9 cellular contexts compared by ENCODE assay signal in the genomic region with DNA sequence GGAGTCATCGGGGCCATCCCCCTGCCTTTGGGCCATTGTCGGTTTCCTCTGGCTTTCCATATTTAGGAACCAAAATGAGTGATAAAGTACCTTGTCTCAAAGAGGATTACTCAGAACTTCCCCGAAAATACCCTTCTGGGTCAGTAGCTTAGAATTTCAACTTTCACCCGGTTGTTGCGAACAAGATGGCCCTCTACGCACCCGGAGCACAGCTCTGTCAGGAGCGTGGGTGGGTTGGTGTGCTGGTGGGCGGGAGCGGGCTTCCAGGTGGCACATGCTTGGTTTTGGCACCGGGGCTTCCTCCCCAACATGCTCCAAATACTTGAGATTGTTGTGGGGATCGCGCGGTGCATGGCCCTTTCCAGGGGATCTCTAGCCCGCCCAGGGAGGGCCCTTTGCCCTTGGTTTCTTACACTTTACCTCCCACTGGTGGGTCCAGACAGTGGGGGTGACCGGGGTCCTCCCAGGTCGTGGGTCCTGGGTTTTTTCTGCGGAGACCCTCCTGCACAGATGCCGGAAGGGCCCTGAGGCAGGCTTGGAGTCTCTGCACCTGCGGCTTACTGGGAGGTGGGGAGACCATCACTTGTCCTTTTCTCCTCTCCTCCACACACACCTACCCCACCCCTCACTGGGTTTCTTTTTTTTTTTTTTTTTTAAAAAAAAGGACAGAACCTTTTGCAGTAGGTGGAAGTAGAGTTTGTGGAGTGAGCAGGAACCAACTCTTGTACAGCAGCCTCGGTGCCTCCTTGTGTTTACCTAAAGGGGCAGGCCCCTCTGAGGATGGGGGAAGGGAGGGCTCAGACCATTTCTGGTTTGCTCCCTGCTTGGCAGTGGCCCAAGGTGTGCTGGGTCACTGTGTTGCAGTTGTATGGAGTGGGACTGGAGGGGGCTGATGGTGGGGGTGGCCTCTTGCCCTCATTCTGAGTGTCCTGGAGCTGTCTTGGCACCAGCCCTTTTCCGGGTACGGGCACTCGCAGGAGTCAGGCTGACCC.
DNase-seq lines count a peak whose midpoint lies in the region; ATAC-seq and TF ChIP-seq lines count a peak whose summit lies in the region.
"Had no signal": no experiment of that assay in that cellular context is flagged by ENCODE, and none has a peak within 500 bp of the region (broad histone marks: within the 10 kb centered on the region; RNA-seq: fewer than 3 reads in every experiment).

No MANE protein-coding gene starts in this region.

- H3K9me3 ChIP-seq in breast epithelium, result no peaks in the 10 kb centered on the region

- no peaks in the 10 kb centered on the region for H3K36me3 ChIP-seq in breast epithelium

- no peak for TF ChIP-seq POLR2A in breast epithelium (IDR thresholded peaks at IDR 0.05)

- H3K4me1 Mint-ChIP-seq in natural killer cell treated with Interleukin-12 subunit alpha and Interleukin-12 subunit beta and Interleukin-15 and Interleukin-18, amount 100 ng/mL, for 72 hours (ENCODE audit: low read depth in 2 of 2), result peaks cover 16% of the 10 kb centered on the region in 2 donors

- peak overlapping the region; percentile 67 to 97 for H3K27ac ChIP-seq in breast epithelium

- in situ Hi-C loops in Caki2 (cut with HindIII; ENCODE audit: low pct_unique_long_range_greater_than_20kb, low sequenced_read_pairs), result no loop called here

- TF ChIP-seq CTCF in breast epithelium (IDR thresholded peaks at IDR 0.05), result no peak

- ATAC-seq in natural killer cell treated with Interleukin-12 subunit alpha and Interleukin-12 subunit beta and Interleukin-15 and Interleukin-18, amount 100 ng/mL, for 72 hours, result no peak
- ATAC-seq in GM18870 (IDR thresholded peaks at IDR 0.05; ENCODE audit: unreplicated experiment), result no peak
- no peak for ATAC-seq in HG02973 (IDR thresholded peaks at IDR 0.05; ENCODE audit: unreplicated experiment)

- H3K4me3 ChIP-seq in breast epithelium, result peak overlapping the region in 2 of 3 donors; percentile 63 to 70

- H3K9me3 Mint-ChIP-seq in natural killer cell treated with Interleukin-12 subunit alpha and Interleukin-12 subunit beta and Interleukin-15 and Interleukin-18, amount 100 ng/mL, for 72 hours, result no peaks in the 10 kb centered on the region

- intact Hi-C loops in breast epithelium (cut with DNase I; ENCODE audit: low total_unique reads), result no loop called here

- DNase-seq in Caki2 (ENCODE audit: low read depth), result peak; percentile 71
- DNase-seq in breast epithelium (ENCODE audit: low spot score in 2 of 2), result peak; percentile 67 to 74
- DNase-seq in natural killer cell treated with Interleukin-12 subunit alpha and Interleukin-12 subunit beta and Interleukin-15 and Interleukin-18, amount 100 ng/mL, for 72 hours (ENCODE audit: low spot score), result no peak
- DNase-seq in stimulated activated CD4-positive, alpha-beta T cell treated with anti-CD3 and anti-CD28 coated beads, Interleukin-15, amount 100 ng/mL, for 24 hours, result no peak
- no peak for DNase-seq in islet precursor cell
- DNase-seq: occipital lobe had no signal

- TF ChIP-seq EP300 in Ishikawa (IDR thresholded peaks at IDR 0.05; ENCODE audit: borderline replicate concordance), result no peak

- H3K36me3 Mint-ChIP-seq in natural killer cell treated with Interleukin-12 subunit alpha and Interleukin-12 subunit beta and Interleukin-15 and Interleukin-18, amount 100 ng/mL, for 72 hours, result no peaks in the 10 kb centered on the region

- H3K27me3 Mint-ChIP-seq in natural killer cell treated with Interleukin-12 subunit alpha and Interleukin-12 subunit beta and Interleukin-15 and Interleukin-18, amount 100 ng/mL, for 72 hours, result peaks cover 23% of the 10 kb centered on the region in 2 donors

- no peak for TF ChIP-seq RAD21 in Ishikawa (IDR thresholded peaks at IDR 0.05; ENCODE audit: low read depth)

- peaks cover 6 to 13% of the 10 kb centered on the region in 2 donors for H3K4me1 ChIP-seq in breast epithelium

- H3K4me3 Mint-ChIP-seq in natural killer cell treated with Interleukin-12 subunit alpha and Interleukin-12 subunit beta and Interleukin-15 and Interleukin-18, amount 100 ng/mL, for 72 hours, result peak overlapping the region; percentile 74

- H3K27ac Mint-ChIP-seq in natural killer cell treated with Interleukin-12 subunit alpha and Interleukin-12 subunit beta and Interleukin-15 and Interleukin-18, amount 100 ng/mL, for 72 hours, result peak overlapping the region; percentile 66 to 69

- H3K27me3 ChIP-seq in breast epithelium, result no peaks in the 10 kb centered on the region

TF ChIP-seq in Ishikawa, 13 proteins besides CTCF, POLR2A, EP300 and RAD21:
- TF ChIP-seq TCF12 (IDR thresholded peaks at IDR 0.05; ENCODE audit: low read depth) (no peak), CEBPB (IDR thresholded peaks at IDR 0.05) (no peak), EGR1 (IDR thresholded peaks at IDR 0.05) (peak; percentile 57), TEAD4 (IDR thresholded peaks at IDR 0.05) (peak; percentile 78), NFIC (IDR thresholded peaks at IDR 0.05) (no peak), FOXM1 (IDR thresholded peaks at IDR 0.05; ENCODE audit: borderline replicate concordance, low read depth) (no peak), TAF1 (IDR thresholded peaks at IDR 0.05; ENCODE audit: low read depth) (no peak), ZBTB7A (IDR thresholded peaks at IDR 0.05; ENCODE audit: low read depth) (0 out of 2 replicates have a peak, but pooled peaks have one; percentile 53), CREB1 (IDR thresholded peaks at IDR 0.05; ENCODE audit: low read depth) (no peak)
- TF ChIP-seq, protein P1, sequence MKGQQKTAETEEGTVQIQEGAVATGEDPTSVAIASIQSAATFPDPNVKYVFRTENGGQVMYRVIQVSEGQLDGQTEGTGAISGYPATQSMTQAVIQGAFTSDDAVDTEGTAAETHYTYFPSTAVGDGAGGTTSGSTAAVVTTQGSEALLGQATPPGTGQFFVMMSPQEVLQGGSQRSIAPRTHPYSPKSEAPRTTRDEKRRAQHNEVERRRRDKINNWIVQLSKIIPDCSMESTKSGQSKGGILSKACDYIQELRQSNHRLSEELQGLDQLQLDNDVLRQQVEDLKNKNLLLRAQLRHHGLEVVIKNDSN (IDR thresholded peaks at IDR 0.05), result no peak
- TF ChIP-seq, protein P2, sequence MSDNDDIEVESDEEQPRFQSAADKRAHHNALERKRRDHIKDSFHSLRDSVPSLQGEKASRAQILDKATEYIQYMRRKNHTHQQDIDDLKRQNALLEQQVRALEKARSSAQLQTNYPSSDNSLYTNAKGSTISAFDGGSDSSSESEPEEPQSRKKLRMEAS (IDR thresholded peaks at IDR 0.05), result no peak

Comparison
In these comparisons a context has a peak if more than half of its experiments do, and no peak if none do; other contexts are left out.
1. DNase-seq: peak in Caki2 (single experiment) and breast epithelium (2 of 2); none in natural killer cell treated with Interleukin-12 subunit alpha and Interleukin-12 subunit beta and Interleukin-15 and Interleukin-18, amount 100 ng/mL, for 72 hours (single experiment), stimulated activated CD4-positive, alpha-beta T cell treated with anti-CD3 and anti-CD28 coated beads, Interleukin-15, amount 100 ng/mL, for 24 hours (single experiment) and islet precursor cell (single experiment).